ENCODE assay signal across 10 cellular contexts in the genomic region with DNA sequence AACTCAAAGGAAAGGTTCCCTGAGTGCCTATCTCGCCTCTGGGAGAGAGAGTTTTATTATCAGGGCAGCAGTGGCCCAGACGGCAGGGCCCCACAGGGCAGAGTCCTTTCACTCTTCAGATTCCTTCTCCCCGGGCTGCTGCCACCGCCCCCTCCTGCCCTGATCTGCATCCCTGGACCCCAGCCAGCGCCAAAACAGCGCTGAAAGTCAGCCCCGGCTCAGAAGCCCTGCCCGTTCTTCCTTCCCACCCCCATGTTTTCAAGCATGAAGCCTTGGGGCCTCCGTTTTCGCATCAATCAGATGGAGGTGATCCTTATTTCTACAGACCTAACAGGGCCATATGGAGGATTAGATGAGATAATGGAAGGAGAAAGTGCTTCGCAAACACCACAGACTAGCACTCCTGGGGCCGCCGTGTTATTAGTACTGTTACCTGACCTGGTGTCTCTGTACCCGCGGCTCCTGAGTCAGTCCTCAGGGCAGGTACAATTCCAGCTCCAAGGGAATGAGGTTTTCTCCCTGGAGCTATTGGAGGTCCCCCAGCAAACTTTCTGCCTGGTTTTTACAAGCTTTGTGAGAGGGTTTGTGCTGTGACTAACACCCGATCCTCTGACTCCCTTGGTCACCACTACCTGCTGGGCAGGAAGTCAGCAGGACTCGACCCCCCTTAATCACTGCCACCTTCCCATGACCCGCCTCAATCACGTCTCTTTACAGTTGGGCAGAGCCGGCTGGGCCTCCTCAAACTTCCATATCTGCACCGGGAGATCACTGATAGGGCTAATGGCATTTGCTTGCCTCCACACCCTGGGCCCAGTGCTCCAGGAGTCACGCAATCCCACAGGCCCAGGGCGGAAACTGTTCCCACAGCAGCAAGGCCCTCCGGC. TPM values are rescaled to one million over a fixed set of nuclear protein-coding genes. Genes with fewer than 3 reads are reported as not detected.
DNase-seq lines count a peak whose midpoint lies in the region; ATAC-seq and TF ChIP-seq lines count a peak whose summit lies in the region.
"Had no signal": no experiment of that assay in that cellular context is flagged by ENCODE, and none has a peak within 500 bp of the region (broad histone marks: within the 10 kb centered on the region; RNA-seq: fewer than 3 reads in every experiment).

No MANE protein-coding gene starts in this region.

- no peak overlapping the region for H3K27ac Mint-ChIP-seq in MCF 10A (ENCODE audit: low read depth, unreplicated experiment)
- peak overlapping the region in 1 of 2 donors; percentile 29 for H3K27ac Mint-ChIP-seq in stimulated activated naive CD8-positive, alpha-beta T cell treated with anti-CD3 and anti-CD28 coated beads, Interleukin-15, amount 100 ng/mL, for 72 hours

- H3K4me3 Mint-ChIP-seq in MCF 10A (ENCODE audit: unreplicated experiment): no peak overlapping the region
- H3K4me3 Mint-ChIP-seq in stimulated activated naive CD8-positive, alpha-beta T cell treated with anti-CD3 and anti-CD28 coated beads, Interleukin-15, amount 100 ng/mL, for 72 hours: no peak overlapping the region

- TF ChIP-seq POLR2A in breast epithelium (IDR thresholded peaks at IDR 0.05) (no peak), transverse colon (IDR thresholded peaks at IDR 0.05) (peak; percentile 55)

- no peaks in the 10 kb centered on the region for H3K36me3 Mint-ChIP-seq in MCF 10A (ENCODE audit: insufficient read depth, unreplicated experiment)

- no peak overlapping the region for H3K27ac ChIP-seq in breast epithelium
- H3K27ac ChIP-seq in transverse colon: peak overlapping the region; percentile 83 to 90 (median 88)

- no peak for ATAC-seq in stimulated activated naive CD8-positive, alpha-beta T cell treated with anti-CD3 and anti-CD28 coated beads, Interleukin-15, amount 100 ng/mL, for 72 hours

- no peaks in the 10 kb centered on the region for H3K4me1 ChIP-seq in breast epithelium
- peaks cover 14 to 62% (median 36%) of the 10 kb centered on the region in 4 donors for H3K4me1 ChIP-seq in transverse colon

- intact Hi-C loops in MCF 10A (cut with micrococcal nuclease): no loop called here
- intact Hi-C loops in breast epithelium (cut with DNase I; ENCODE audit: low total_unique reads): no loop called here
- intact Hi-C loops in transverse colon (cut with DNase I; ENCODE audit: low total_unique reads): no loop called here

- H3K4me3 ChIP-seq in breast epithelium (no peak overlapping the region), kidney epithelial cell (ENCODE audit: low read depth, low read length) (no peak overlapping the region), transverse colon (no peak overlapping the region)

- TF ChIP-seq EP300 in transverse colon (IDR thresholded peaks at IDR 0.05; ENCODE audit: low read depth): no peak

- H3K9me3 ChIP-seq in breast epithelium (no peaks in the 10 kb centered on the region), transverse colon (no peaks in the 10 kb centered on the region)

- no TSS peak for BruUV-seq in MCF 10A (replicated peaks; lab: Mats Ljungman, UMichigan)

- in situ Hi-C loops in transverse colon (cut with MboI; ENCODE audit: low pct_ligation_motif_present in 1 of 4, low pct_unique_long_range_greater_than_20kb in 1 of 4, low sequenced_read_pairs in 3 of 4): no loop called here

- CTCF ChIA-PET in MCF 10A (lab: Yijun Ruan, JAX): no interaction called here

- DNase-seq in MCF 10A (ENCODE audit: unreplicated experiment) (peak; percentile 52), breast epithelium (ENCODE audit: low spot score in 2 of 2) (no peak), T1000 (lab: John Stamatoyannopoulos, UW) (peak; percentile 85), kidney epithelial cell (ENCODE audit: low read depth) (peak; percentile 71), transverse colon (peak; percentile 86), COR-L47 (lab: John Stamatoyannopoulos, UW) (no peak)
- no peak for DNase-seq in stimulated activated naive CD8-positive, alpha-beta T cell treated with anti-CD3 and anti-CD28 coated beads, Interleukin-15, amount 100 ng/mL, for 72 hours
- DNase-seq in stimulated activated CD4-positive, alpha-beta T cell treated with anti-CD3 and anti-CD28 coated beads, Interleukin-12 subunit alpha, Interleukin-12 subunit beta, amount 100 ng/mL, for 4 hours: no peak
- DNase-seq: NCI-H2029; stimulated activated CD4-positive, alpha-beta T cell treated with anti-CD3 and anti-CD28 coated beads, Interleukin-4, amount 100 ng/mL, for 4 hours had no signal

- POLR2A ChIA-PET in MCF 10A (lab: Yijun Ruan, JAX): no interaction called here

- 36 to 46% methylated on average over 3 to 24 of the region's 24 CpGs for WGBS in transverse colon (ENCODE audit: low coverage in 1 of 2), 2 donors

- no peaks in the 10 kb centered on the region for H3K27me3 Mint-ChIP-seq in MCF 10A (ENCODE audit: insufficient read depth, unreplicated experiment)
- peaks cover 10% of the 10 kb centered on the region for H3K27me3 Mint-ChIP-seq in stimulated activated naive CD8-positive, alpha-beta T cell treated with anti-CD3 and anti-CD28 coated beads, Interleukin-15, amount 100 ng/mL, for 72 hours

- peaks cover 14% of the 10 kb centered on the region for H3K4me1 Mint-ChIP-seq in MCF 10A (ENCODE audit: insufficient read depth, unreplicated experiment)
- no peaks in the 10 kb centered on the region for H3K4me1 Mint-ChIP-seq in stimulated activated naive CD8-positive, alpha-beta T cell treated with anti-CD3 and anti-CD28 coated beads, Interleukin-15, amount 100 ng/mL, for 72 hours

- no peaks in the 10 kb centered on the region for H3K36me3 ChIP-seq in breast epithelium
- H3K36me3 ChIP-seq in kidney epithelial cell (ENCODE audit: control insufficient read depth, insufficient read depth, low read length): no peaks in the 10 kb centered on the region
- H3K36me3 ChIP-seq in transverse colon: no peaks in the 10 kb centered on the region

- H3K9me3 Mint-ChIP-seq in MCF 10A (ENCODE audit: unreplicated experiment): no peaks in the 10 kb centered on the region
- H3K9me3 Mint-ChIP-seq in stimulated activated naive CD8-positive, alpha-beta T cell treated with anti-CD3 and anti-CD28 coated beads, Interleukin-15, amount 100 ng/mL, for 72 hours: no peaks in the 10 kb centered on the region

- TF ChIP-seq CTCF in MCF 10A (IDR thresholded peaks at IDR 0.05; ENCODE audit: unreplicated experiment) (no peak), breast epithelium (IDR thresholded peaks at IDR 0.05) (no peak), kidney epithelial cell (IDR thresholded peaks at IDR 0.05; ENCODE audit: insufficient read depth, low read length, poor library complexity, severe bottlenecking) (no peak), transverse colon (IDR thresholded peaks at IDR 0.05) (no peak)

- H3K27me3 ChIP-seq in breast epithelium (no peaks in the 10 kb centered on the region), kidney epithelial cell (ENCODE audit: control insufficient read depth, insufficient read depth, low read length) (no peaks in the 10 kb centered on the region), transverse colon (no peaks in the 10 kb centered on the region)

RNA-seq across cellular contexts. Expression of a gene that starts 39.5 kb away (rescaled TPM):
- total RNA-seq in MCF 10A (2022) (24.5 and 32.3 TPM in 2 replicates), breast epithelium (10 to 100 TPM; 20.0 to 32.8 (median 26.5) TPM), kidney epithelial cell (8.4 and 11.4 TPM in 2 replicates), transverse colon (10 to 100 TPM; 20.9 to 47.6 (median 30.1) TPM)

Comparison
In these comparisons a context has a peak if more than half of its experiments do, and no peak if none do; other contexts are left out.
1. DNase-seq: peak in MCF 10A (single experiment), T1000 (single experiment), kidney epithelial cell (single experiment) and transverse colon (single experiment); none in breast epithelium (0 of 2), stimulated activated naive CD8-positive, alpha-beta T cell treated with anti-CD3 and anti-CD28 coated beads, Interleukin-15, amount 100 ng/mL, for 72 hours (0 of 2), stimulated activated CD4-positive, alpha-beta T cell treated with anti-CD3 and anti-CD28 coated beads, Interleukin-12 subunit alpha, Interleukin-12 subunit beta, amount 100 ng/mL, for 4 hours (single experiment) and COR-L47 (single experiment).
2. H3K27ac ChIP-seq: peak in transverse colon (4 of 4); none in breast epithelium (0 of 2).